1 cellular context compared by ENCODE assay signal in the genomic region with DNA sequence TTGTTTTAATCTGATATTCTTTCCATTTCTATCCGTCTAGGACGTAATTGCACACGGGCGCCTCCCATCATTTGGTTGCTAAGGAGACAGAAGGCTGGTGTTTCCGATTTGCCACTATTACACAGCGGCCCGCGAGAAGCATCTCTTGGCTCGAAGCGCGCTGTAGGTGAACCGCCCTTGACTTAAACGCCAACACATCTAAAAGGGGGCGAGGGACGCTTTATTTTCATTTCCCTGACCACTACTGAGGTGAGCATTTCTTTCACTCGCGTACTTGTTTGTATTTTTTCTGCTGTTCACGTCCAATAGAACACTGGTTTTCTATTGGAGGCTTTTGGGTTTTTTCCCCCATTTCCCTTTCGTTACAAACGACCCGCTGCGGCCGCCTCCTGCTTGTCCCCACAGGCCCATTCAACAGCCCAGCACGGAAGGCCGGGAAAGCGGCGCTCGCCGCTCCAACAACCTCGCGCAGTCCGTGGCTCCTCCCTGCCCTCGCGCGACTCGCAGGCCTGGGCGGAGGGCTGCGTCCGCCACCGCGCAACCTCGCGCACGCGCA.
TF ChIP-seq lines count a peak whose summit lies in the region.

No MANE protein-coding gene starts in this region.

TF ChIP-seq in K562, 482 proteins besides CTCF, POLR2A, EP300 and RAD21 (continued from another document and continues in another):
- TF ChIP-seq, protein P1, sequence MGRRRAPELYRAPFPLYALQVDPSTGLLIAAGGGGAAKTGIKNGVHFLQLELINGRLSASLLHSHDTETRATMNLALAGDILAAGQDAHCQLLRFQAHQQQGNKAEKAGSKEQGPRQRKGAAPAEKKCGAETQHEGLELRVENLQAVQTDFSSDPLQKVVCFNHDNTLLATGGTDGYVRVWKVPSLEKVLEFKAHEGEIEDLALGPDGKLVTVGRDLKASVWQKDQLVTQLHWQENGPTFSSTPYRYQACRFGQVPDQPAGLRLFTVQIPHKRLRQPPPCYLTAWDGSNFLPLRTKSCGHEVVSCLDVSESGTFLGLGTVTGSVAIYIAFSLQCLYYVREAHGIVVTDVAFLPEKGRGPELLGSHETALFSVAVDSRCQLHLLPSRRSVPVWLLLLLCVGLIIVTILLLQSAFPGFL (CRISPR knock-in tag; IDR thresholded peaks at IDR 0.05) = peak; percentile 83; the same call in 1 of the 2 replicates
- TF ChIP-seq, protein P2, sequence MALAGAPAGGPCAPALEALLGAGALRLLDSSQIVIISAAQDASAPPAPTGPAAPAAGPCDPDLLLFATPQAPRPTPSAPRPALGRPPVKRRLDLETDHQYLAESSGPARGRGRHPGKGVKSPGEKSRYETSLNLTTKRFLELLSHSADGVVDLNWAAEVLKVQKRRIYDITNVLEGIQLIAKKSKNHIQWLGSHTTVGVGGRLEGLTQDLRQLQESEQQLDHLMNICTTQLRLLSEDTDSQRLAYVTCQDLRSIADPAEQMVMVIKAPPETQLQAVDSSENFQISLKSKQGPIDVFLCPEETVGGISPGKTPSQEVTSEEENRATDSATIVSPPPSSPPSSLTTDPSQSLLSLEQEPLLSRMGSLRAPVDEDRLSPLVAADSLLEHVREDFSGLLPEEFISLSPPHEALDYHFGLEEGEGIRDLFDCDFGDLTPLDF (CRISPR knock-in tag; IDR thresholded peaks at IDR 0.05) = 0 out of 2 replicates have a peak, but pooled peaks have one; percentile 18
- TF ChIP-seq, protein P3, sequence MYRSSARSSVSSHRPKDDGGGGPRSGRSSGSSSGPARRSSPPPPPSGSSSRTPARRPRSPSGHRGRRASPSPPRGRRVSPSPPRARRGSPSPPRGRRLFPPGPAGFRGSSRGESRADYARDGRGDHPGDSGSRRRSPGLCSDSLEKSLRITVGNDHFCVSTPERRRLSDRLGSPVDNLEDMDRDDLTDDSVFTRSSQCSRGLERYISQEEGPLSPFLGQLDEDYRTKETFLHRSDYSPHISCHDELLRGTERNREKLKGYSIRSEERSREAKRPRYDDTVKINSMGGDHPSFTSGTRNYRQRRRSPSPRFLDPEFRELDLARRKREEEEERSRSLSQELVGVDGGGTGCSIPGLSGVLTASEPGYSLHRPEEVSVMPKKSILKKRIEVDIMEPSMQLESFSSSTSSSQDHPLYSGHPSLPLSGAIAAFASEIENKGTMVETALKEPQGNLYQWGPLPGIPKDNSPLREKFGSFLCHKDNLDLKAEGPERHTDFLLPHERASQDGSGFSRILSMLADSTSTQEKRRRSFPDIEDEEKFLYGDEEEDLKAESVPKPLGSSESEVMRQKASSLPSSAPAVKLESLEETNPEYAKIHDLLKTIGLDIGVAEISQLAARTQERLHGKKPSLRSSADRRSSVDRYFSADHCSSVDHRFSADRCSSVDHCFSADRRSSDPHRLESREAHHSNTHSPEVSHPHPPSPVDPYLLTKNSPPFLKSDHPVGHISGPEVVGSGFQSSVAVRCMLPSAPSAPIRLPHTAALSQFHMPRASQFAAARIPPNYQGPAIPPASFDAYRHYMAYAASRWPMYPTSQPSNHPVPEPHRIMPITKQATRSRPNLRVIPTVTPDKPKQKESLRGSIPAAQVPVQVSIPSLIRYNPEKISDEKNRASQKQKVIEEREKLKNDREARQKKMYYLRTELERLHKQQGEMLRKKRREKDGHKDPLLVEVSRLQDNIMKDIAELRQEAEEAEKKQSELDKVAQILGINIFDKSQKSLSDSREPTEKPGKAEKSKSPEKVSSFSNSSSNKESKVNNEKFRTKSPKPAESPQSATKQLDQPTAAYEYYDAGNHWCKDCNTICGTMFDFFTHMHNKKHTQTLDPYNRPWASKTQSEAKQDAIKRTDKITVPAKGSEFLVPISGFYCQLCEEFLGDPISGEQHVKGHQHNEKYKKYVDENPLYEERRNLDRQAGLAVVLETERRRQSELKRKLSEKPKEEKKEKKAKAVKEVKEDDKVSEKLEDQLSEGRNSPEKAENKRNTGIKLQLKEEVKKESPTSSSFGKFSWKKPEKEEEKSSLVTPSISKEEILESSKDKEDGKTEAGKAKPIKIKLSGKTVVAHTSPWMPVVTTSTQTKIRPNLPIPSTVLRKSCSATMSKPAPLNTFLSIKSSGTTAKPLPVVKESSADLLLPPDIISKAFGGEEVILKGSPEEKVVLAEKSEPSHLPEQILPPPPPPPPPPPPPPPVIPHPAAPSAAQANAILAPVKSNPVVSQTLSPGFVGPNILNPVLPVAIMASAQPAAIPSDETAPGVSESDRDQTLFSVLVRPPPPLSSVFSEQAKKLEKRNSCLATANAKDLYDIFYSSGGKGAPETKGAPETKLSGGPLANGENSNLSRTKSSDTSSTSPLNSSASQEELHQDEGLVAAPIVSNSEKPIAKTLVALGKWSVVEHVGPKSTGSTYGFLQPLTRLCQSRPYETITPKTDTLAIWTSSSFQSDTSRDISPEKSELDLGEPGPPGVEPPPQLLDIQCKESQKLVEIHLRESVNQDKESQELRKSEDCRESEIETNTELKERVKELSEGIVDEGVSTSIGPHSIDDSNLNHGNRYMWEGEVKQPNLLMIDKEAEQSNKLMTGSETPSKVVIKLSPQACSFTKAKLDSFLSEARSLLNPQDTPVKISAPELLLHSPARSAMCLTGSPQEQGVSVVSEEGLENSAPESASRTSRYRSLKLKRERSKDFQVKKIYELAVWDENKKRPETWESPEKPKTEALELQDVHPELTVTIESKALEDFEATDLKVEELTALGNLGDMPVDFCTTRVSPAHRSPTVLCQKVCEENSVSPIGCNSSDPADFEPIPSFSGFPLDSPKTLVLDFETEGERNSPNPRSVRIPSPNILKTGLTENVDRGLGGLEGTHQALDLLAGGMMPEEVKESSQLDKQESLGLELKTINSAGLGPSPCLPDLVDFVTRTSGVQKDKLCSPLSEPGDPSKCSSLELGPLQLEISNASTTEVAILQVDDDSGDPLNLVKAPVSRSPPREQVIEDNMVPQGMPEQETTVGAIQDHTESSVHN (IDR thresholded peaks at IDR 0.05; ENCODE audit: borderline replicate concordance in 1 of 2, low read depth in 1 of 2) = 0 out of 4 replicates have a peak, but pooled peaks of 1 of the 2 experiments have one; percentile 45
- TF ChIP-seq CEBPG (CRISPR knock-in tag; IDR thresholded peaks at IDR 0.05) (no peak), CEBPG (tag; conservative IDR thresholded peaks at IDR 0.05 in 1 of 2, IDR thresholded peaks at IDR 0.05 in 1 of 2) (no peak), PHF20 (IDR thresholded peaks at IDR 0.05; ENCODE audit: partially characterized antibody) (peak; percentile 82), MAZ (CRISPR knock-in tag; conservative IDR thresholded peaks at IDR 0.05 in 1 of 2, IDR thresholded peaks at IDR 0.05 in 1 of 2) (no peak), NELFE (IDR thresholded peaks at IDR 0.05; ENCODE audit: insufficient read depth, insufficient read length) (no peak), MTA3 (IDR thresholded peaks at IDR 0.05; ENCODE audit: borderline replicate concordance) (peak; percentile 12; the same call in 1 of the 2 replicates), HDAC2 (IDR thresholded peaks at IDR 0.05) (peak; percentile 73; the same call in 1 of the 2 replicates), DMBX1 (CRISPR knock-in tag; IDR thresholded peaks at IDR 0.05; ENCODE audit: borderline replicate concordance) (no peak), KDM5B (IDR thresholded peaks at IDR 0.05; ENCODE audit: insufficient replicate concordance, low read depth, low read length) (peak; percentile 84), TBP (optimal IDR thresholded peaks at IDR 0.05; ENCODE audit: low read depth, low read length) (peak; percentile 69), CHD2 (IDR thresholded peaks at IDR 0.05; ENCODE audit: low read depth, low read length) (peak; percentile 91), GATAD2A (IDR thresholded peaks at IDR 0.05) (0 out of 2 replicates have a peak, but pooled peaks have one; percentile 11), ZNF212 (CRISPR knock-in tag; IDR thresholded peaks at IDR 0.05) (no peak), XRCC4 (IDR thresholded peaks at IDR 0.05; ENCODE audit: extremely low read depth, insufficient read depth, insufficient read length) (no peak), RFX7 (CRISPR knock-in tag; IDR thresholded peaks at IDR 0.05) (0 out of 2 replicates have a peak, but pooled peaks have one; percentile 35), MYC (IDR thresholded peaks at IDR 0.05; ENCODE audit: low read depth, low read length) (no peak), MYC (CRISPR knock-in tag; IDR thresholded peaks at IDR 0.05; ENCODE audit: borderline replicate concordance, low read depth) (peak; percentile 40; the same call in 1 of the 2 replicates), POLR2G (IDR thresholded peaks at IDR 0.05; ENCODE audit: low read depth, low read length) (peak; percentile 78), SRF (CRISPR knock-in tag; IDR thresholded peaks at IDR 0.05) (peak in 1 of 2 experiments; percentile 84; a peak in 2 of 4 replicates), HNRNPK (IDR thresholded peaks at IDR 0.05; ENCODE audit: low read depth, low read length, poor library complexity, severe bottlenecking) (peak; percentile 98), GABPB1 (CRISPR knock-in tag; IDR thresholded peaks at IDR 0.05) (0 out of 2 replicates have a peak, but pooled peaks have one; percentile 39), NFATC3 (IDR thresholded peaks at IDR 0.05) (peak; percentile 75; the same call in 1 of the 2 replicates), PTTG1 (tag; IDR thresholded peaks at IDR 0.05; ENCODE audit: low read depth) (no peak)
- TF ChIP-seq, protein P4, sequence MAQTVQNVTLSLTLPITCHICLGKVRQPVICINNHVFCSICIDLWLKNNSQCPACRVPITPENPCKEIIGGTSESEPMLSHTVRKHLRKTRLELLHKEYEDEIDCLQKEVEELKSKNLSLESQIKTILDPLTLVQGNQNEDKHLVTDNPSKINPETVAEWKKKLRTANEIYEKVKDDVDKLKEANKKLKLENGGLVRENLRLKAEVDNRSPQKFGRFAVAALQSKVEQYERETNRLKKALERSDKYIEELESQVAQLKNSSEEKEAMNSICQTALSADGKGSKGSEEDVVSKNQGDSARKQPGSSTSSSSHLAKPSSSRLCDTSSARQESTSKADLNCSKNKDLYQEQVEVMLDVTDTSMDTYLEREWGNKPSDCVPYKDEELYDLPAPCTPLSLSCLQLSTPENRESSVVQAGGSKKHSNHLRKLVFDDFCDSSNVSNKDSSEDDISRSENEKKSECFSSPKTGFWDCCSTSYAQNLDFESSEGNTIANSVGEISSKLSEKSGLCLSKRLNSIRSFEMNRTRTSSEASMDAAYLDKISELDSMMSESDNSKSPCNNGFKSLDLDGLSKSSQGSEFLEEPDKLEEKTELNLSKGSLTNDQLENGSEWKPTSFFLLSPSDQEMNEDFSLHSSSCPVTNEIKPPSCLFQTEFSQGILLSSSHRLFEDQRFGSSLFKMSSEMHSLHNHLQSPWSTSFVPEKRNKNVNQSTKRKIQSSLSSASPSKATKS (CRISPR knock-in tag; IDR thresholded peaks at IDR 0.05) = no peak
- TF ChIP-seq, protein P5, sequence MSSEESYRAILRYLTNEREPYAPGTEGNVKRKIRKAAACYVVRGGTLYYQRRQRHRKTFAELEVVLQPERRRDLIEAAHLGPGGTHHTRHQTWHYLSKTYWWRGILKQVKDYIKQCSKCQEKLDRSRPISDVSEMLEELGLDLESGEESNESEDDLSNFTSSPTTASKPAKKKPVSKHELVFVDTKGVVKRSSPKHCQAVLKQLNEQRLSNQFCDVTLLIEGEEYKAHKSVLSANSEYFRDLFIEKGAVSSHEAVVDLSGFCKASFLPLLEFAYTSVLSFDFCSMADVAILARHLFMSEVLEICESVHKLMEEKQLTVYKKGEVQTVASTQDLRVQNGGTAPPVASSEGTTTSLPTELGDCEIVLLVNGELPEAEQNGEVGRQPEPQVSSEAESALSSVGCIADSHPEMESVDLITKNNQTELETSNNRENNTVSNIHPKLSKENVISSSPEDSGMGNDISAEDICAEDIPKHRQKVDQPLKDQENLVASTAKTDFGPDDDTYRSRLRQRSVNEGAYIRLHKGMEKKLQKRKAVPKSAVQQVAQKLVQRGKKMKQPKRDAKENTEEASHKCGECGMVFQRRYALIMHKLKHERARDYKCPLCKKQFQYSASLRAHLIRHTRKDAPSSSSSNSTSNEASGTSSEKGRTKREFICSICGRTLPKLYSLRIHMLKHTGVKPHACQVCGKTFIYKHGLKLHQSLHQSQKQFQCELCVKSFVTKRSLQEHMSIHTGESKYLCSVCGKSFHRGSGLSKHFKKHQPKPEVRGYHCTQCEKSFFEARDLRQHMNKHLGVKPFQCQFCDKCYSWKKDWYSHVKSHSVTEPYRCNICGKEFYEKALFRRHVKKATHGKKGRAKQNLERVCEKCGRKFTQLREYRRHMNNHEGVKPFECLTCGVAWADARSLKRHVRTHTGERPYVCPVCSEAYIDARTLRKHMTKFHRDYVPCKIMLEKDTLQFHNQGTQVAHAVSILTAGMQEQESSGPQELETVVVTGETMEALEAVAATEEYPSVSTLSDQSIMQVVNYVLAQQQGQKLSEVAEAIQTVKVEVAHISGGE (CRISPR knock-in tag; IDR thresholded peaks at IDR 0.05) = no peak
- TF ChIP-seq, protein P6, sequence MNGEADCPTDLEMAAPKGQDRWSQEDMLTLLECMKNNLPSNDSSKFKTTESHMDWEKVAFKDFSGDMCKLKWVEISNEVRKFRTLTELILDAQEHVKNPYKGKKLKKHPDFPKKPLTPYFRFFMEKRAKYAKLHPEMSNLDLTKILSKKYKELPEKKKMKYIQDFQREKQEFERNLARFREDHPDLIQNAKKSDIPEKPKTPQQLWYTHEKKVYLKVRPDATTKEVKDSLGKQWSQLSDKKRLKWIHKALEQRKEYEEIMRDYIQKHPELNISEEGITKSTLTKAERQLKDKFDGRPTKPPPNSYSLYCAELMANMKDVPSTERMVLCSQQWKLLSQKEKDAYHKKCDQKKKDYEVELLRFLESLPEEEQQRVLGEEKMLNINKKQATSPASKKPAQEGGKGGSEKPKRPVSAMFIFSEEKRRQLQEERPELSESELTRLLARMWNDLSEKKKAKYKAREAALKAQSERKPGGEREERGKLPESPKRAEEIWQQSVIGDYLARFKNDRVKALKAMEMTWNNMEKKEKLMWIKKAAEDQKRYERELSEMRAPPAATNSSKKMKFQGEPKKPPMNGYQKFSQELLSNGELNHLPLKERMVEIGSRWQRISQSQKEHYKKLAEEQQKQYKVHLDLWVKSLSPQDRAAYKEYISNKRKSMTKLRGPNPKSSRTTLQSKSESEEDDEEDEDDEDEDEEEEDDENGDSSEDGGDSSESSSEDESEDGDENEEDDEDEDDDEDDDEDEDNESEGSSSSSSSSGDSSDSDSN (IDR thresholded peaks at IDR 0.05; ENCODE audit: borderline replicate concordance in 1 of 2, low read depth in 2 of 2, low read length in 2 of 2) = peak in 1 of 2 experiments; percentile 11; a peak in 1 of 4 replicates
- TF ChIP-seq, protein P7, sequence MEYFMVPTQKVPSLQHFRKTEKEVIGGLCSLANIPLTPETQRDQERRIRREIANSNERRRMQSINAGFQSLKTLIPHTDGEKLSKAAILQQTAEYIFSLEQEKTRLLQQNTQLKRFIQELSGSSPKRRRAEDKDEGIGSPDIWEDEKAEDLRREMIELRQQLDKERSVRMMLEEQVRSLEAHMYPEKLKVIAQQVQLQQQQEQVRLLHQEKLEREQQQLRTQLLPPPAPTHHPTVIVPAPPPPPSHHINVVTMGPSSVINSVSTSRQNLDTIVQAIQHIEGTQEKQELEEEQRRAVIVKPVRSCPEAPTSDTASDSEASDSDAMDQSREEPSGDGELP (CRISPR knock-in tag; IDR thresholded peaks at IDR 0.05; ENCODE audit: borderline replicate concordance) = peak; percentile 14; the same call in 1 of the 2 replicates
- TF ChIP-seq, protein P8, sequence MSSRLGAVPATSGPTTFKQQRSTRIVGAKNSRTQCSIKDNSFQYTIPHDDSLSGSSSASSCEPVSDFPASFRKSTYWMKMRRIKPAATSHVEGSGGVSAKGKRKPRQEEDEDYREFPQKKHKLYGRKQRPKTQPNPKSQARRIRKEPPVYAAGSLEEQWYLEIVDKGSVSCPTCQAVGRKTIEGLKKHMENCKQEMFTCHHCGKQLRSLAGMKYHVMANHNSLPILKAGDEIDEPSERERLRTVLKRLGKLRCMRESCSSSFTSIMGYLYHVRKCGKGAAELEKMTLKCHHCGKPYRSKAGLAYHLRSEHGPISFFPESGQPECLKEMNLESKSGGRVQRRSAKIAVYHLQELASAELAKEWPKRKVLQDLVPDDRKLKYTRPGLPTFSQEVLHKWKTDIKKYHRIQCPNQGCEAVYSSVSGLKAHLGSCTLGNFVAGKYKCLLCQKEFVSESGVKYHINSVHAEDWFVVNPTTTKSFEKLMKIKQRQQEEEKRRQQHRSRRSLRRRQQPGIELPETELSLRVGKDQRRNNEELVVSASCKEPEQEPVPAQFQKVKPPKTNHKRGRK (tag; IDR thresholded peaks at IDR 0.05) = 0 out of 2 replicates have a peak, but pooled peaks have one; percentile 35
